In genomic region chr10:47165711-47166404, GRCh38 we compare ENCODE assay signal across 8 cellular contexts.
DNase-seq lines count a peak whose midpoint lies in the region; ATAC-seq and TF ChIP-seq lines count a peak whose summit lies in the region.

No MANE protein-coding gene starts in this region.

- ATAC-seq in upper lobe of right lung (peak; percentile 85), GM21825 (IDR thresholded peaks at IDR 0.05; ENCODE audit: unreplicated experiment) (no peak), HG02610 (IDR thresholded peaks at IDR 0.05; ENCODE audit: unreplicated experiment) (no peak)

- TF ChIP-seq CTCF in nephron progenitor cell (IDR thresholded peaks at IDR 0.05) = no peak
- TF ChIP-seq CTCF in upper lobe of right lung (IDR thresholded peaks at IDR 0.05) = no peak

- H3K4me1 Mint-ChIP-seq in nephron progenitor cell = peaks cover 23% of the 10 kb centered on the region

- 16 to 23% methylated on average over 26 of the region's 26 CpGs for WGBS in esophagus, 2 donors

- H3K4me3 ChIP-seq in esophagus (ENCODE audit: low read depth in 1 of 2, low read length in 2 of 2) = peak overlapping the region; percentile 14 to 35
- H3K4me3 ChIP-seq in upper lobe of right lung = peak overlapping the region; percentile 35

- H3K36me3 ChIP-seq in esophagus (ENCODE audit: control insufficient read depth in 2 of 2, insufficient read depth in 2 of 2, low read length in 1 of 2) = no peaks in the 10 kb centered on the region
- no peaks in the 10 kb centered on the region for H3K36me3 ChIP-seq in upper lobe of right lung

- peak overlapping the region; percentile 54 for H3K27ac Mint-ChIP-seq in nephron progenitor cell

- H3K9me3 ChIP-seq in esophagus (ENCODE audit: control insufficient read depth in 2 of 2, insufficient read depth in 1 of 2, low read depth in 1 of 2, low read length in 1 of 2) (no peaks in the 10 kb centered on the region), upper lobe of right lung (no peaks in the 10 kb centered on the region)

- H3K27me3 ChIP-seq in esophagus (ENCODE audit: control insufficient read depth in 1 of 2, insufficient read depth in 2 of 2, low read length in 2 of 2) (no peaks in the 10 kb centered on the region), upper lobe of right lung (no peaks in the 10 kb centered on the region)

- H3K4me1 ChIP-seq in esophagus (ENCODE audit: control insufficient read depth in 2 of 2, insufficient read depth in 2 of 2, low read length in 1 of 2) (peaks cover 2 to 6% of the 10 kb centered on the region in 2 donors), upper lobe of right lung (peaks cover 24% of the 10 kb centered on the region)

- H3K9me3 Mint-ChIP-seq in nephron progenitor cell = peaks cover 39% of the 10 kb centered on the region

- no peaks in the 10 kb centered on the region for H3K36me3 Mint-ChIP-seq in nephron progenitor cell (ENCODE audit: low read depth)

- DNase-seq in M059J (ENCODE audit: low read depth) (peak; percentile 92), activated T-cell treated with anti-CD3 and anti-CD28 coated beads for 1 hour (ENCODE audit: low read depth) (peak; percentile 22), nephron progenitor cell (no peak), upper lobe of right lung (peak; percentile 80), NCI-H748 treated with DMSO at 0.1 percent for 48 hours (lab: John Stamatoyannopoulos, UW) (no peak)

- H3K27me3 Mint-ChIP-seq in nephron progenitor cell (ENCODE audit: low read depth, poor library complexity) = peaks cover 8% of the 10 kb centered on the region

- H3K27ac ChIP-seq in esophagus (ENCODE audit: low read depth in 2 of 2, low read length in 1 of 2) = peak overlapping the region in 1 of 2 donors; percentile 50
- H3K27ac ChIP-seq in upper lobe of right lung = peak overlapping the region; percentile 78

- H3K4me3 Mint-ChIP-seq in nephron progenitor cell = no peak overlapping the region

- intact Hi-C loops in upper lobe of right lung (cut with DNase I) = no loop called here

Comparison
In these comparisons a context has a peak if more than half of its experiments do, and no peak if none do; other contexts are left out.
1. DNase-seq: peak in M059J (single experiment), activated T-cell treated with anti-CD3 and anti-CD28 coated beads for 1 hour (single experiment) and upper lobe of right lung (single experiment); none in nephron progenitor cell (single experiment) and NCI-H748 treated with DMSO at 0.1 percent for 48 hours (single experiment).